Comparison of ENCODE assay signal across 8 cellular contexts in the genomic region with DNA sequence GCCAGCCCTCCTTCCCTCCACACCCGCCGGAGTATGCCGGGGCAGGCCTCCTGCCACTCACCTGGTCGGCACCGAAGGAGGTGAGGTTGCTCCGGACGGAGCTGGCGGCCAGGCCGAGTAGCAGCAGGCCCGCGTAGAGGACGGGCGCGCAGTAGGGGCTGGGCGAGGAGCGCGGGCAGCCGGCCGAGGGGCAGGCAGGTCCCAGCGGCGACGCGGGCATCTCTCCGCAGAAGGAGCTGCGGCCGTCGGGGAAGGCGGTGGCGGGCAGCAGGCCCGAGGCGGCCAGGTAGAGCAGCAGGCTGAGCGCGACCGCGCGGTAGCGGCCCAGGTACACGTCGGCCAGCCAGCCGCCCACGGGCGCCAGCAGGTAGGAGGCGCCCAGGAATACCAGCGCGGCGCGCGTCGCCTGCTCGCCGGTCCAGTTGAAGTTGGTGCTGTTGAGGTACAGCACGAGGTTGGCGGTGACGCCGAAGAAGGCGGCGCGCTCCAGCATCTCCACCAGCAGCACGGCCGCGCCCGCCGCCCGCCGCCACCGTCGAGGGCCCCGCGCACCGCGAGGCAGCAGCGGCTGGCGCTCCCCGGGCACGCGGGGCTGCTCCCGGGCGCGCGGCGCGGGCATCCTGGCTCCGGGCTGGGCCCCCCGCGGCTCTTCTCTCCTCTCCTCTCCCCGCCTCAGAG. TPM values are rescaled to one million over a fixed set of nuclear protein-coding genes. Genes with fewer than 3 reads are reported as not detected.
DNase-seq lines count a peak whose midpoint lies in the region; ATAC-seq, FAIRE-seq and TF ChIP-seq lines count a peak whose summit lies in the region.

No MANE protein-coding gene starts in this region.

- peak overlapping the region; percentile 18 to 96 (median 86) for H3K27ac ChIP-seq in heart right ventricle

- H3K27me3 ChIP-seq in heart right ventricle: peaks cover 0 to 10% (median 5%) of the 10 kb centered on the region in 7 donors

- no peak for DNase-seq in GM12864 (ENCODE audit: low read depth)
- DNase-seq in activated CD4-positive, alpha-beta T cell treated with anti-CD3 and anti-CD28 coated beads for 4 hours: peak; percentile 31 to 36
- peak in 1 of 2 donors; percentile 52 for DNase-seq in heart right ventricle
- no peak for DNase-seq in skeletal muscle cell (ENCODE audit: low read depth)
- no peak for DNase-seq in GM19239 (ENCODE audit: insufficient read length, low spot score)
- DNase-seq in activated T-helper 2 cell treated with anti-CD3 and anti-CD28 coated beads, Interferon-gamma antibody, Interleukin-2, Interleukin-4, amounts not matched to agents 10 μg/mL and 5 μg/mL and 100 μg/mL, durations not matched to agents 14 hours and 24 hours and 36 hours (ENCODE audit: low spot score): no peak
- no peak for DNase-seq in HTR-8/SVneo (ENCODE audit: insufficient read length, low spot score)
- DNase-seq in NCI-H128 (lab: John Stamatoyannopoulos, UW; ENCODE audit: unreplicated experiment): no peak

- intact Hi-C loops in heart right ventricle (cut with DNase I): loop anchor here in 3 of 10 donors (5.0 kb wide), 2 partner anchors 34 to 44 kb away; partner anchors contain the start of gene PRPF19 (in 1 of the 3)
- intact Hi-C loops in activated T-helper 2 cell treated with anti-CD3 and anti-CD28 coated beads, Interferon-gamma antibody, Interleukin-2, Interleukin-4, amounts not matched to agents 10 μg/mL and 5 μg/mL and 100 μg/mL, durations not matched to agents 14 hours and 24 hours and 36 hours (cut with micrococcal nuclease): no loop called here

- no peak for TF ChIP-seq CTCF in GM12864 (IDR thresholded peaks at IDR 0.05; ENCODE audit: low read depth, low read length, missing control alignments)
- no peak for TF ChIP-seq CTCF in heart right ventricle (IDR thresholded peaks at IDR 0.05)

- no peaks in the 10 kb centered on the region for H3K9me3 Mint-ChIP-seq in activated T-helper 2 cell treated with anti-CD3 and anti-CD28 coated beads, Interferon-gamma antibody, Interleukin-2, Interleukin-4, amounts not matched to agents 10 μg/mL and 5 μg/mL and 100 μg/mL, durations not matched to agents 14 hours and 24 hours and 36 hours

- FAIRE-seq in GM19239 (lab: Jason Lieb, UNC) (no peak), HTR-8/SVneo (lab: Jason Lieb, UNC) (no peak)

- H3K4me1 ChIP-seq in heart right ventricle: peaks cover 0 to 74% (median 29%) of the 10 kb centered on the region in 9 donors

- no peaks in the 10 kb centered on the region for H3K36me3 Mint-ChIP-seq in activated T-helper 2 cell treated with anti-CD3 and anti-CD28 coated beads, Interferon-gamma antibody, Interleukin-2, Interleukin-4, amounts not matched to agents 10 μg/mL and 5 μg/mL and 100 μg/mL, durations not matched to agents 14 hours and 24 hours and 36 hours (ENCODE audit: low read depth)

- peak in 5 of 8 donors; percentile 2 to 51 (median 13) for ATAC-seq in heart right ventricle

- H3K4me3 Mint-ChIP-seq in activated T-helper 2 cell treated with anti-CD3 and anti-CD28 coated beads, Interferon-gamma antibody, Interleukin-2, Interleukin-4, amounts not matched to agents 10 μg/mL and 5 μg/mL and 100 μg/mL, durations not matched to agents 14 hours and 24 hours and 36 hours (ENCODE audit: low read depth): no peak overlapping the region

- no peak overlapping the region for H3K27ac Mint-ChIP-seq in activated T-helper 2 cell treated with anti-CD3 and anti-CD28 coated beads, Interferon-gamma antibody, Interleukin-2, Interleukin-4, amounts not matched to agents 10 μg/mL and 5 μg/mL and 100 μg/mL, durations not matched to agents 14 hours and 24 hours and 36 hours

- H3K9me3 ChIP-seq in heart right ventricle: no peaks in the 10 kb centered on the region

- peaks cover 0 to 13% (median 0%) of the 10 kb centered on the region in 9 donors for H3K36me3 ChIP-seq in heart right ventricle

- H3K4me1 Mint-ChIP-seq in activated T-helper 2 cell treated with anti-CD3 and anti-CD28 coated beads, Interferon-gamma antibody, Interleukin-2, Interleukin-4, amounts not matched to agents 10 μg/mL and 5 μg/mL and 100 μg/mL, durations not matched to agents 14 hours and 24 hours and 36 hours (ENCODE audit: low read depth): peaks cover 7% of the 10 kb centered on the region

- peaks cover 27% of the 10 kb centered on the region for H3K27me3 Mint-ChIP-seq in activated T-helper 2 cell treated with anti-CD3 and anti-CD28 coated beads, Interferon-gamma antibody, Interleukin-2, Interleukin-4, amounts not matched to agents 10 μg/mL and 5 μg/mL and 100 μg/mL, durations not matched to agents 14 hours and 24 hours and 36 hours (ENCODE audit: low read depth)

- 8 to 10% methylated on average over 65 to 86 of the region's 86 CpGs for WGBS in heart right ventricle, 2 donors

- peak overlapping the region; percentile 88 for H3K4me3 ChIP-seq in GM12864 (ENCODE audit: low read depth, low read length)
- peak overlapping the region; percentile 42 to 72 (median 56) for H3K4me3 ChIP-seq in heart right ventricle
- H3K4me3 ChIP-seq in skeletal muscle cell (ENCODE audit: low read depth, low read length): peak overlapping the region; percentile 2

RNA-seq across cellular contexts. Expression of gene SLC15A3, which starts 0.9 kb away (rescaled TPM):
- 10 to 100 TPM in 9 of 10 donors, 1 to 10 TPM in 1; 9.5 to 52.4 (median 18.5) TPM for total RNA-seq in heart right ventricle
- polyA plus RNA-seq in heart right ventricle: 10 to 100 TPM; 21.3 to 36.9 TPM
- total RNA-seq in activated T-helper 2 cell treated with anti-CD3 and anti-CD28 coated beads, Interferon-gamma antibody, Interleukin-2, Interleukin-4, amounts not matched to agents 10 μg/mL and 5 μg/mL and 100 μg/mL, durations not matched to agents 14 hours and 24 hours and 36 hours: 2.1 and 2.2 TPM in 2 replicates

RNA-seq across cellular contexts. Expression of gene CD6, which starts 20.4 kb away (rescaled TPM):
- 1 to 10 TPM in 2 of 10 donors, under 1 TPM in 7, not detected in 1; 0.17 to 4.5 (median 0.46) TPM for total RNA-seq in heart right ventricle
- under 1 TPM; 0.07 to 0.12 TPM for polyA plus RNA-seq in heart right ventricle
- total RNA-seq in activated T-helper 2 cell treated with anti-CD3 and anti-CD28 coated beads, Interferon-gamma antibody, Interleukin-2, Interleukin-4, amounts not matched to agents 10 μg/mL and 5 μg/mL and 100 μg/mL, durations not matched to agents 14 hours and 24 hours and 36 hours: 308 and 327 TPM in 2 replicates

RNA-seq across cellular contexts. Expression of gene TMEM132A, which starts 26.8 kb away (rescaled TPM):
- 10 to 100 TPM in 2 of 10 donors, 1 to 10 TPM in 8; 3.7 to 12.9 (median 6.5) TPM for total RNA-seq in heart right ventricle
- polyA plus RNA-seq in heart right ventricle: 10 to 100 TPM; 10.0 to 16.4 TPM
- 1.1 and 1.2 TPM in 2 replicates for total RNA-seq in activated T-helper 2 cell treated with anti-CD3 and anti-CD28 coated beads, Interferon-gamma antibody, Interleukin-2, Interleukin-4, amounts not matched to agents 10 μg/mL and 5 μg/mL and 100 μg/mL, durations not matched to agents 14 hours and 24 hours and 36 hours

RNA-seq across cellular contexts. Expression of gene TMEM109, which starts 37.1 kb away (rescaled TPM):
- 100 to 1,000 TPM in 2 of 10 donors, 10 to 100 TPM in 8; 78.6 to 115 (median 92.7) TPM for total RNA-seq in heart right ventricle
- polyA plus RNA-seq in heart right ventricle: 100 to 1,000 TPM in 1 of 2 donors, 10 to 100 TPM in 1; 53.3 to 121 TPM
- 112 and 120 TPM in 2 replicates for total RNA-seq in activated T-helper 2 cell treated with anti-CD3 and anti-CD28 coated beads, Interferon-gamma antibody, Interleukin-2, Interleukin-4, amounts not matched to agents 10 μg/mL and 5 μg/mL and 100 μg/mL, durations not matched to agents 14 hours and 24 hours and 36 hours

RNA-seq across cellular contexts. Expression of gene PRPF19, which starts 44.7 kb away (rescaled TPM):
- 10 to 100 TPM; 32.0 to 49.7 (median 39.4) TPM for total RNA-seq in heart right ventricle
- polyA plus RNA-seq in heart right ventricle: 10 to 100 TPM; 50.3 to 53.0 TPM
- 170 and 182 TPM in 2 replicates for total RNA-seq in activated T-helper 2 cell treated with anti-CD3 and anti-CD28 coated beads, Interferon-gamma antibody, Interleukin-2, Interleukin-4, amounts not matched to agents 10 μg/mL and 5 μg/mL and 100 μg/mL, durations not matched to agents 14 hours and 24 hours and 36 hours

Comparison
In these comparisons a context has a peak if more than half of its experiments do, and no peak if none do; other contexts are left out.
1. DNase-seq: peak in activated CD4-positive, alpha-beta T cell treated with anti-CD3 and anti-CD28 coated beads for 4 hours (2 of 2); none in GM12864 (single experiment), skeletal muscle cell (single experiment), GM19239 (single experiment), activated T-helper 2 cell treated with anti-CD3 and anti-CD28 coated beads, Interferon-gamma antibody, Interleukin-2, Interleukin-4, amounts not matched to agents 10 μg/mL and 5 μg/mL and 100 μg/mL, durations not matched to agents 14 hours and 24 hours and 36 hours (single experiment), HTR-8/SVneo (single experiment) and NCI-H128 (single experiment).
2. H3K4me3 ChIP-seq: peak in every context shown above with its lines; median percentile 88 in GM12864; 56 in heart right ventricle; 2 in skeletal muscle cell.
3. RNA of gene CD6, which starts 20.4 kb away (total RNA-seq): 308 to 327 TPM in activated T-helper 2 cell treated with anti-CD3 and anti-CD28 coated beads, Interferon-gamma antibody, Interleukin-2, Interleukin-4, amounts not matched to agents 10 μg/mL and 5 μg/mL and 100 μg/mL, durations not matched to agents 14 hours and 24 hours and 36 hours; 0.17 to 4.5 TPM in heart right ventricle; every median in the first group is over 10 times any median in the second.